In genomic region chr3:172129868-172130751, GRCh38 we compare ENCODE assay signal across 1 cellular context.
TF ChIP-seq lines count a peak whose summit lies in the region.

No MANE protein-coding gene starts in this region.

TF ChIP-seq in K562, 482 proteins besides CTCF, POLR2A, EP300 and RAD21 (continued from another document and continues in another):
- no peak for TF ChIP-seq MLX (CRISPR knock-in tag; conservative IDR thresholded peaks at IDR 0.05)
- TF ChIP-seq MYNN (IDR thresholded peaks at IDR 0.05) = peak; percentile 71; the same call in 1 of the 2 replicates
- no peak for TF ChIP-seq MYNN (CRISPR knock-in tag; IDR thresholded peaks at IDR 0.05)
- TF ChIP-seq FOXJ2 (tag; IDR thresholded peaks at IDR 0.05) = peak; percentile 98
- TF ChIP-seq ZNF146 (CRISPR knock-in tag; IDR thresholded peaks at IDR 0.05; ENCODE audit: unreplicated experiment) = no peak
- no peak for TF ChIP-seq CHD7 (IDR thresholded peaks at IDR 0.05; ENCODE audit: low read depth, low read length)
- TF ChIP-seq UBTF (IDR thresholded peaks at IDR 0.05; ENCODE audit: borderline replicate concordance in 1 of 2, low read depth in 2 of 2, low read length in 2 of 2) = no peak
- TF ChIP-seq MAFG (tag; conservative IDR thresholded peaks at IDR 0.05) = no peak
- no peak for TF ChIP-seq ATF1 (CRISPR knock-in tag; IDR thresholded peaks at IDR 0.05)
- peak; percentile 73 for TF ChIP-seq ATF1 (tag; IDR thresholded peaks at IDR 0.05)
- TF ChIP-seq PREB (CRISPR knock-in tag; IDR thresholded peaks at IDR 0.05) = no peak
- TF ChIP-seq CHAMP1 (IDR thresholded peaks at IDR 0.05) = peak; percentile 27; the same call in 1 of the 2 replicates
- TF ChIP-seq ZBTB26 (CRISPR knock-in tag; IDR thresholded peaks at IDR 0.05) = no peak
- TF ChIP-seq GATA2 (CRISPR knock-in tag; IDR thresholded peaks at IDR 0.05) = peak; percentile 88
- TF ChIP-seq NCOA4 (IDR thresholded peaks at IDR 0.05; ENCODE audit: partially characterized antibody) = no peak
- TF ChIP-seq SAFB (IDR thresholded peaks at IDR 0.05; ENCODE audit: borderline replicate concordance, low read depth, low read length) = no peak
- no peak for TF ChIP-seq MIER1 (IDR thresholded peaks at IDR 0.05; ENCODE audit: low read depth)
- no peak for TF ChIP-seq ZNF347 (CRISPR knock-in tag; IDR thresholded peaks at IDR 0.05; ENCODE audit: low read depth)
- TF ChIP-seq RERE (CRISPR knock-in tag; IDR thresholded peaks at IDR 0.05; ENCODE audit: borderline replicate concordance) = no peak
- TF ChIP-seq MITF (IDR thresholded peaks at IDR 0.05) = peak; percentile 93
- peak; percentile 54 to 69 for TF ChIP-seq E2F6 (IDR thresholded peaks at IDR 0.05; ENCODE audit: borderline replicate concordance in 1 of 2, extremely low read depth in 1 of 2, insufficient read depth in 1 of 2, insufficient read length in 1 of 2, low read depth in 1 of 2, low read length in 1 of 2, poor library complexity in 1 of 2, severe bottlenecking in 1 of 2)
- TF ChIP-seq TRIM24 (IDR thresholded peaks at IDR 0.05) = peak; percentile 89 to 92
- no peak for TF ChIP-seq TBP (optimal IDR thresholded peaks at IDR 0.05; ENCODE audit: low read depth, low read length)
